2 cellular contexts compared by ENCODE assay signal in the genomic region with DNA sequence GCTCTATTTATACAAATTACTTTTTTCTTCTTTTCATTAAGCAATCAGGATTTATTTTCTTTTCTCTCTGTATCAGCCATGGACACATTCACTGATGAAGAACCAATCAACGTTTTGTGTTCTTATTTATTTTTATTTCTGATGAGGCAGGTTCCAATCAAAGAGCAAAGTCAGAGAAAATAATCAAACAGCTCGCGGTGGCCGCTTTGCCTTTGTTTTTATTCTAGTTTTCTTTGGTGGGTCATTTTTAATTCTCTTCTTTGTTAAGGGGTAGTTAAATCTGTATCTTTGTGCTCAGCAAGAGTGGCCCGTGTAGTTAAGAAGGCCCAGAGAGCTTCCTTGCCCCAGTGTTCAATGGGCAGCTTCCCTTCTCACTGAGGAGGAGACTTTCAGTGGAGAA.
TF ChIP-seq lines count a peak whose summit lies in the region.

No MANE protein-coding gene starts in this region.

TF ChIP-seq in GM23338, 12 proteins besides CTCF, POLR2A, EP300 and RAD21 (continued from another document):
- TF ChIP-seq ETS1 (IDR thresholded peaks at IDR 0.05) (no peak), REST (IDR thresholded peaks at IDR 0.05; ENCODE audit: unreplicated experiment) (no peak), JUNB (IDR thresholded peaks at IDR 0.05; ENCODE audit: unreplicated experiment) (no peak), NANOG (IDR thresholded peaks at IDR 0.05; ENCODE audit: borderline replicate concordance) (no peak), ZNF331 (CRISPR knock-in tag; IDR thresholded peaks at IDR 0.05; ENCODE audit: low read depth) (no peak), EZH2 (IDR thresholded peaks at IDR 0.05; ENCODE audit: low read depth, unreplicated experiment) (no peak), CREB1 (CRISPR knock-in tag; IDR thresholded peaks at IDR 0.05; ENCODE audit: low read depth) (no peak), ZNF114 (CRISPR knock-in tag; IDR thresholded peaks at IDR 0.05) (no peak)
- TF ChIP-seq, protein P1, sequence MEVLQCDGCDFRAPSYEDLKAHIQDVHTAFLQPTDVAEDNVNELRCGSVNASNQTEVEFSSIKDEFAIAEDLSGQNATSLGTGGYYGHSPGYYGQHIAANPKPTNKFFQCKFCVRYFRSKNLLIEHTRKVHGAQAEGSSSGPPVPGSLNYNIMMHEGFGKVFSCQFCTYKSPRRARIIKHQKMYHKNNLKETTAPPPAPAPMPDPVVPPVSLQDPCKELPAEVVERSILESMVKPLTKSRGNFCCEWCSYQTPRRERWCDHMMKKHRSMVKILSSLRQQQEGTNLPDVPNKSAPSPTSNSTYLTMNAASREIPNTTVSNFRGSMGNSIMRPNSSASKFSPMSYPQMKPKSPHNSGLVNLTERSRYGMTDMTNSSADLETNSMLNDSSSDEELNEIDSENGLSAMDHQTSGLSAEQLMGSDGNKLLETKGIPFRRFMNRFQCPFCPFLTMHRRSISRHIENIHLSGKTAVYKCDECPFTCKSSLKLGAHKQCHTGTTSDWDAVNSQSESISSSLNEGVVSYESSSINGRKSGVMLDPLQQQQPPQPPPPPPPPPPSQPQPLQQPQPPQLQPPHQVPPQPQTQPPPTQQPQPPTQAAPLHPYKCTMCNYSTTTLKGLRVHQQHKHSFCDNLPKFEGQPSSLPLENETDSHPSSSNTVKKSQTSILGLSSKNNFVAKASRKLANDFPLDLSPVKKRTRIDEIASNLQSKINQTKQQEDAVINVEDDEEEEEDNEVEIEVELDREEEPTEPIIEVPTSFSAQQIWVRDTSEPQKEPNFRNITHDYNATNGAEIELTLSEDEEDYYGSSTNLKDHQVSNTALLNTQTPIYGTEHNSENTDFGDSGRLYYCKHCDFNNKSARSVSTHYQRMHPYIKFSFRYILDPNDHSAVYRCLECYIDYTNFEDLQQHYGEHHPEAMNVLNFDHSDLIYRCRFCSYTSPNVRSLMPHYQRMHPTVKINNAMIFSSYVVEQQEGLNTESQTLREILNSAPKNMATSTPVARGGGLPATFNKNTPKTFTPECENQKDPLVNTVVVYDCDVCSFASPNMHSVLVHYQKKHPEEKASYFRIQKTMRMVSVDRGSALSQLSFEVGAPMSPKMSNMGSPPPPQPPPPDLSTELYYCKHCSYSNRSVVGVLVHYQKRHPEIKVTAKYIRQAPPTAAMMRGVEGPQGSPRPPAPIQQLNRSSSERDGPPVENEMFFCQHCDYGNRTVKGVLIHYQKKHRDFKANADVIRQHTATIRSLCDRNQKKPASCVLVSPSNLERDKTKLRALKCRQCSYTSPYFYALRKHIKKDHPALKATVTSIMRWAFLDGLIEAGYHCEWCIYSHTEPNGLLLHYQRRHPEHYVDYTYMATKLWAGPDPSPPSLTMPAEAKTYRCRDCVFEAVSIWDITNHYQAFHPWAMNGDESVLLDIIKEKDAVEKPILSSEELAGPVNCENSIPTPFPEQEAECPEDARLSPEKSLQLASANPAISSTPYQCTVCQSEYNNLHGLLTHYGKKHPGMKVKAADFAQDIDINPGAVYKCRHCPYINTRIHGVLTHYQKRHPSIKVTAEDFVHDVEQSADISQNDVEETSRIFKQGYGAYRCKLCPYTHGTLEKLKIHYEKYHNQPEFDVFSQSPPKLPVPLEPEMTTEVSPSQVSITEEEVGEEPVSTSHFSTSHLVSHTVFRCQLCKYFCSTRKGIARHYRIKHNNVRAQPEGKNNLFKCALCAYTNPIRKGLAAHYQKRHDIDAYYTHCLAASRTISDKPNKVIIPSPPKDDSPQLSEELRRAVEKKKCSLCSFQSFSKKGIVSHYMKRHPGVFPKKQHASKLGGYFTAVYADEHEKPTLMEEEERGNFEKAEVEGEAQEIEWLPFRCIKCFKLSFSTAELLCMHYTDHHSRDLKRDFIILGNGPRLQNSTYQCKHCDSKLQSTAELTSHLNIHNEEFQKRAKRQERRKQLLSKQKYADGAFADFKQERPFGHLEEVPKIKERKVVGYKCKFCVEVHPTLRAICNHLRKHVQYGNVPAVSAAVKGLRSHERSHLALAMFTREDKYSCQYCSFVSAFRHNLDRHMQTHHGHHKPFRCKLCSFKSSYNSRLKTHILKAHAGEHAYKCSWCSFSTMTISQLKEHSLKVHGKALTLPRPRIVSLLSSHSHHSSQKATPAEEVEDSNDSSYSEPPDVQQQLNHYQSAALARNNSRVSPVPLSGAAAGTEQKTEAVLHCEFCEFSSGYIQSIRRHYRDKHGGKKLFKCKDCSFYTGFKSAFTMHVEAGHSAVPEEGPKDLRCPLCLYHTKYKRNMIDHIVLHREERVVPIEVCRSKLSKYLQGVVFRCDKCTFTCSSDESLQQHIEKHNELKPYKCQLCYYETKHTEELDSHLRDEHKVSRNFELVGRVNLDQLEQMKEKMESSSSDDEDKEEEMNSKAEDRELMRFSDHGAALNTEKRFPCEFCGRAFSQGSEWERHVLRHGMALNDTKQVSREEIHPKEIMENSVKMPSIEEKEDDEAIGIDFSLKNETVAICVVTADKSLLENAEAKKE (CRISPR knock-in tag; IDR thresholded peaks at IDR 0.05): no peak

TF ChIP-seq in endothelial cell of umbilical vein, 7 proteins besides CTCF, POLR2A, EP300 and RAD21 (continued from another document):
- TF ChIP-seq EZH2 (IDR thresholded peaks at IDR 0.05; ENCODE audit: borderline replicate concordance, low read depth, low read length, severe bottlenecking): peak; percentile 24
TF ChIP-seq in endothelial cell of umbilical vein: peak in this region for 1.
